In genomic region chr3:134299185-134299887, GRCh38 we compare ENCODE assay signal across 11 cellular contexts. TPM values are rescaled to one million over a fixed set of nuclear protein-coding genes. Genes with fewer than 3 reads are reported as not detected.
DNase-seq lines count a peak whose midpoint lies in the region; ATAC-seq and TF ChIP-seq lines count a peak whose summit lies in the region.
"Had no signal": no experiment of that assay in that cellular context is flagged by ENCODE, and none has a peak within 500 bp of the region (broad histone marks: within the 10 kb centered on the region; RNA-seq: fewer than 3 reads in every experiment).

No MANE protein-coding gene starts in this region.

- no peak overlapping the region for H3K27ac Mint-ChIP-seq in GM23338
- no peak overlapping the region for H3K27ac Mint-ChIP-seq in stimulated activated naive CD8-positive, alpha-beta T cell treated with anti-CD3 and anti-CD28 coated beads, Interleukin-15, amount 100 ng/mL, for 72 hours

- no peaks in the 10 kb centered on the region for H3F3A ChIP-seq in GM23338 (replicated peaks; ENCODE audit: low read depth)

- no peaks in the 10 kb centered on the region for H3K79me2 ChIP-seq in ACC112 (ENCODE audit: control insufficient read depth, insufficient read depth, low read length, unreplicated experiment)
- no peaks in the 10 kb centered on the region for H3K79me2 ChIP-seq in GM23338 (replicated peaks; ENCODE audit: insufficient read depth)

- H3K27me3 Mint-ChIP-seq in GM23338 (ENCODE audit: insufficient read depth, low read depth, poor library complexity) = peaks cover 5% of the 10 kb centered on the region
- peaks cover 28% of the 10 kb centered on the region for H3K27me3 Mint-ChIP-seq in stimulated activated naive CD8-positive, alpha-beta T cell treated with anti-CD3 and anti-CD28 coated beads, Interleukin-15, amount 100 ng/mL, for 72 hours

- no peaks in the 10 kb centered on the region for H4K20me1 ChIP-seq in GM23338 (replicated peaks; ENCODE audit: insufficient read depth)

- no peaks in the 10 kb centered on the region for H3K4me1 ChIP-seq in ACC112 (ENCODE audit: control insufficient read depth, insufficient read depth, low read length, unreplicated experiment)
- no peaks in the 10 kb centered on the region for H3K4me1 ChIP-seq in GM23338 (ENCODE audit: insufficient read depth)
- H3K4me1 ChIP-seq in ascending aorta = no peaks in the 10 kb centered on the region

- no peak overlapping the region for H3K4me3 ChIP-seq in ACC112 (ENCODE audit: low read depth, low read length)
- no peak overlapping the region for H3K4me3 ChIP-seq in GM23338
- H3K4me3 ChIP-seq in ascending aorta = no peak overlapping the region

- H3K36me3 ChIP-seq in ACC112 (ENCODE audit: insufficient read depth, low read length) (no peaks in the 10 kb centered on the region), GM23338 (ENCODE audit: insufficient read depth) (no peaks in the 10 kb centered on the region), ascending aorta (no peaks in the 10 kb centered on the region)

- H3K27ac ChIP-seq in ACC112 (ENCODE audit: low read depth, low read length) (no peak overlapping the region), GM23338 (ENCODE audit: low read depth) (no peak overlapping the region), ascending aorta (no peak overlapping the region)
- H3K27ac ChIP-seq: KMS-11 had no signal

- no peaks in the 10 kb centered on the region for H3K9me3 ChIP-seq in ascending aorta

- no peaks in the 10 kb centered on the region for H3K36me3 Mint-ChIP-seq in GM23338 (ENCODE audit: low read depth)
- H3K36me3 Mint-ChIP-seq: naive thymus-derived CD4-positive, alpha-beta T cell had no signal

- H3K4me1 Mint-ChIP-seq in GM23338 = peaks cover 2% of the 10 kb centered on the region; the same call in 1 of the 3 replicates
- H3K4me1 Mint-ChIP-seq in stimulated activated naive CD8-positive, alpha-beta T cell treated with anti-CD3 and anti-CD28 coated beads, Interleukin-15, amount 100 ng/mL, for 72 hours = no peaks in the 10 kb centered on the region

- peak; percentile 80 for ATAC-seq in GM23338
- ATAC-seq in left colon = peak; percentile 96
- ATAC-seq in stimulated activated naive CD8-positive, alpha-beta T cell treated with anti-CD3 and anti-CD28 coated beads, Interleukin-15, amount 100 ng/mL, for 72 hours = no peak
- ATAC-seq: naive thymus-derived CD4-positive, alpha-beta T cell had no signal

- H2AFZ ChIP-seq in ACC112 (ENCODE audit: low read length, unreplicated experiment) (peak overlapping the region; percentile 85), GM23338 (peak overlapping the region; percentile 97)

- H3K27me3 ChIP-seq in ACC112 (ENCODE audit: insufficient read depth, low read length) (no peaks in the 10 kb centered on the region), GM23338 (ENCODE audit: insufficient read depth) (no peaks in the 10 kb centered on the region), ascending aorta (no peaks in the 10 kb centered on the region)

- no peaks in the 10 kb centered on the region for H3K9me2 ChIP-seq in GM23338 (ENCODE audit: insufficient read depth)

- H3K4me3 Mint-ChIP-seq in GM23338 = no peak overlapping the region
- H3K4me3 Mint-ChIP-seq in stimulated activated naive CD8-positive, alpha-beta T cell treated with anti-CD3 and anti-CD28 coated beads, Interleukin-15, amount 100 ng/mL, for 72 hours = no peak overlapping the region
- H3K4me3 Mint-ChIP-seq: naive thymus-derived CD4-positive, alpha-beta T cell had no signal

- peak; percentile 51 for DNase-seq in GM23338 (ENCODE audit: low spot score)
- no peak for DNase-seq in ascending aorta (ENCODE audit: low spot score in 2 of 2)
- peak in 1 of 2 donors; percentile 49 for DNase-seq in left colon
- DNase-seq in COLO668 (lab: John Stamatoyannopoulos, UW; ENCODE audit: unreplicated experiment) = no peak
- no peak for DNase-seq in stimulated activated naive CD8-positive, alpha-beta T cell treated with anti-CD3 and anti-CD28 coated beads, Interleukin-15, amount 100 ng/mL, for 72 hours
- DNase-seq in NOMO-1 (lab: John Stamatoyannopoulos, UW; ENCODE audit: unreplicated experiment in 2 of 2) = no peak
- DNase-seq in ecto neural progenitor cell (ENCODE audit: low spot score) = no peak
- DNase-seq: activated gamma-delta T cell had no signal

- intact Hi-C loops in ascending aorta (cut with DNase I) (loop anchor here (1.0 kb wide), 1 partner anchor 86 kb away; no protein-coding TSS in a partner anchor), left colon (cut with DNase I, micrococcal nuclease) (loop anchor here (5.0 to 10.0 kb wide), 2 partner anchors 85 to 367 kb away; no protein-coding TSS in a partner anchor)

- no peak overlapping the region for H3K4me2 ChIP-seq in GM23338
- H3K4me2 ChIP-seq: KMS-11 had no signal

- H3K9me3 Mint-ChIP-seq in GM23338 = no peaks in the 10 kb centered on the region
- peaks cover 0 to 8% of the 10 kb centered on the region in 2 donors for H3K9me3 Mint-ChIP-seq in stimulated activated naive CD8-positive, alpha-beta T cell treated with anti-CD3 and anti-CD28 coated beads, Interleukin-15, amount 100 ng/mL, for 72 hours

- TF ChIP-seq CTCF in GM23338 (conservative IDR thresholded peaks at IDR 0.05; ENCODE audit: low read depth in 2 of 2) (peak; percentile 36 to 72), ascending aorta (IDR thresholded peaks at IDR 0.05) (peak; percentile 25 to 55 (median 31))

TF ChIP-seq in GM23338, 12 proteins besides CTCF, POLR2A, EP300 and RAD21:
- TF ChIP-seq EZH2 (IDR thresholded peaks at IDR 0.05; ENCODE audit: low read depth, unreplicated experiment) (no peak), EZH2phosphoT487 (IDR thresholded peaks at IDR 0.05; ENCODE audit: unreplicated experiment) (no peak)
TF ChIP-seq in GM23338: peak in this region for 0.

RNA-seq across cellular contexts. Expression of gene RYK, which starts 48.7 kb away (rescaled TPM):
- 84.2 and 94.8 TPM in 2 replicates for total RNA-seq in GM23338 (2014; rRNA removed; shearing (Covaris generic))
- polyA plus RNA-seq in GM23338 (2016; fragmentation: Nextera tagmentation; extraction: Ambion mirVana) = 24.9 and 31.4 TPM in 2 replicates
- 13.5 TPM for total RNA-seq in ascending aorta
- total RNA-seq in left colon = 10 to 100 TPM; 33.7 to 38.5 TPM
